Comparison of ENCODE assay signal across 26 cellular contexts in the genomic region with DNA sequence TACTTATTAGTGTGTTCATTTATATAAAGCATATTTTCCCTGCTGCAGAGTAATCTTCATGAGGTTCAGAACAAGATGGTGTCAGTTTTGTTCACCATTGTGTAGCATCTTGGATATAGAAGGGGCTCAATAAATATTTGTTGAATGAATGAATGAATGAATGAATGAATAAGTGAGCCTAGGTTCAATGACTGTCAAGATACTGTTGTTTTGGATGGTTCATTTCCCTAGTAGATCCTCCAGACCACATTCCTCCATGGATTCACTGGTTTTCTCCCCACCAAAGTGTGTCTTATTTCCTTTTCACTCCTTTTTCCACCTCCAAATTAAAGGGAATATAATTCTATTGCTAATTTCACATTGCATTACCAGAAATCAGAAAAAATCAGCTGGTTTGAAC. TPM values are rescaled to one million over a fixed set of nuclear protein-coding genes. Genes with fewer than 3 reads are reported as not detected.
DNase-seq lines count a peak whose midpoint lies in the region; ATAC-seq and TF ChIP-seq lines count a peak whose summit lies in the region.
"Had no signal": no experiment of that assay in that cellular context is flagged by ENCODE, and none has a peak within 500 bp of the region (broad histone marks: within the 10 kb centered on the region; RNA-seq: fewer than 3 reads in every experiment).

No MANE protein-coding gene starts in this region.

- H3K4me2 ChIP-seq in Karpas-422 (ENCODE audit: low read depth, low read length, poor library complexity, severe bottlenecking) = no peak overlapping the region
- H3K4me2 ChIP-seq in osteoblast (ENCODE audit: insufficient read depth, low read length) = no peak overlapping the region

- H4K20me1 ChIP-seq in Karpas-422 (ENCODE audit: insufficient read depth, low read depth, low read length) (no peaks in the 10 kb centered on the region), osteoblast (ENCODE audit: insufficient read depth, low read length) (no peaks in the 10 kb centered on the region)

- no peaks in the 10 kb centered on the region for H3K9me3 Mint-ChIP-seq in activated CD4-positive, alpha-beta T cell treated with anti-CD3 and anti-CD28 coated beads for 36 hours (ENCODE audit: low read depth)
- H3K9me3 Mint-ChIP-seq in endothelial cell (ENCODE audit: unreplicated experiment) = peaks cover 4% of the 10 kb centered on the region

- H2AFZ ChIP-seq in Karpas-422 (ENCODE audit: low read length) (no peak overlapping the region), osteoblast (ENCODE audit: low read length) (no peak overlapping the region)

- no peaks in the 10 kb centered on the region for H3K27me3 Mint-ChIP-seq in activated CD4-positive, alpha-beta T cell treated with anti-CD3 and anti-CD28 coated beads for 36 hours
- H3K27me3 Mint-ChIP-seq in endothelial cell (ENCODE audit: unreplicated experiment) = peaks cover 17% of the 10 kb centered on the region

- POLR2A ChIA-PET in activated CD4-positive, alpha-beta T cell treated with anti-CD3 and anti-CD28 coated beads for 36 hours (lab: Charles Lee) = no interaction called here

- H3K4me1 Mint-ChIP-seq in activated CD4-positive, alpha-beta T cell treated with anti-CD3 and anti-CD28 coated beads for 36 hours = peaks cover 40% of the 10 kb centered on the region
- peaks cover 19% of the 10 kb centered on the region for H3K4me1 Mint-ChIP-seq in endothelial cell (ENCODE audit: unreplicated experiment)

- H3K36me3 Mint-ChIP-seq in activated CD4-positive, alpha-beta T cell treated with anti-CD3 and anti-CD28 coated beads for 36 hours (ENCODE audit: low read depth) = peaks cover 10% of the 10 kb centered on the region
- peaks cover 14% of the 10 kb centered on the region for H3K36me3 Mint-ChIP-seq in endothelial cell (ENCODE audit: low read depth, unreplicated experiment)

- H3K9me2 ChIP-seq in Karpas-422 (replicated peaks; ENCODE audit: insufficient read depth, low read length) = no peaks in the 10 kb centered on the region

- TF ChIP-seq CTCF in endothelial cell (IDR thresholded peaks at IDR 0.05; ENCODE audit: unreplicated experiment) (no peak), osteoblast (IDR thresholded peaks at IDR 0.05; ENCODE audit: extremely low read depth, low read depth, low read length) (no peak)

- H3K27ac Mint-ChIP-seq in activated CD4-positive, alpha-beta T cell treated with anti-CD3 and anti-CD28 coated beads for 36 hours = peak overlapping the region; percentile 42
- no peak overlapping the region for H3K27ac Mint-ChIP-seq in endothelial cell (ENCODE audit: unreplicated experiment)
- H3K27ac Mint-ChIP-seq: B cell had no signal

- H3K4me3 ChIP-seq in Karpas-422 (ENCODE audit: low read length) = no peak overlapping the region
- H3K4me3 ChIP-seq in osteoblast (ENCODE audit: insufficient read depth, low read length) = no peak overlapping the region
- H3K4me3 ChIP-seq: body of pancreas, dorsolateral prefrontal cortex, MG63, skin epidermis, stomach, tibial artery had no signal

- no peaks in the 10 kb centered on the region for H3K27me3 ChIP-seq in Karpas-422 (ENCODE audit: low read length)
- H3K27me3 ChIP-seq in osteoblast (ENCODE audit: insufficient read depth, low read length) = no peaks in the 10 kb centered on the region
- H3K27me3 ChIP-seq: body of pancreas, dorsolateral prefrontal cortex, MG63, stomach, tibial artery had no signal

- H3K27ac ChIP-seq in Karpas-422 (ENCODE audit: low read length) (no peak overlapping the region), osteoblast (ENCODE audit: low read depth, low read length) (no peak overlapping the region)
- H3K27ac ChIP-seq: body of pancreas, skin epidermis, tibial artery had no signal

- no peaks in the 10 kb centered on the region for H3K9me3 ChIP-seq in Karpas-422 (ENCODE audit: low read length)
- H3K9me3 ChIP-seq in osteoblast (ENCODE audit: low read depth, low read length) = no peaks in the 10 kb centered on the region
- H3K9me3 ChIP-seq: body of pancreas, Caco-2, MG63, stomach, tibial artery had no signal

- in situ Hi-C loops in G401 (cut with HindIII; ENCODE audit: low sequenced_read_pairs) = no loop called here

- intact Hi-C loops in activated CD4-positive, alpha-beta T cell treated with anti-CD3 and anti-CD28 coated beads for 36 hours (cut with DNase I, micrococcal nuclease) = loop anchor here (1.0 to 10.0 kb wide), 10 partner anchors 54 to 638 kb away; a partner anchor contains a TSS

- no peak overlapping the region for H3K9ac ChIP-seq in Karpas-422 (ENCODE audit: low read length)

- H3K4me3 Mint-ChIP-seq in activated CD4-positive, alpha-beta T cell treated with anti-CD3 and anti-CD28 coated beads for 36 hours = peak overlapping the region; percentile 12
- peak overlapping the region; percentile 27 for H3K4me3 Mint-ChIP-seq in endothelial cell (ENCODE audit: unreplicated experiment)
- H3K4me3 Mint-ChIP-seq: activated CD8-positive, alpha-beta T cell treated with anti-CD3 and anti-CD28 coated beads, Interleukin-2, amount 10 ng/mL, durations not matched to agents 7 days and 5 days; B cell had no signal

- H3K36me3 ChIP-seq in Karpas-422 (ENCODE audit: insufficient read depth, low read length) = no peaks in the 10 kb centered on the region
- H3K36me3 ChIP-seq in osteoblast (ENCODE audit: insufficient read depth, low read length) = no peaks in the 10 kb centered on the region
- H3K36me3 ChIP-seq: MG63, tibial artery had no signal

- CTCF ChIA-PET in activated CD4-positive, alpha-beta T cell treated with anti-CD3 and anti-CD28 coated beads for 36 hours (lab: Charles Lee) = interaction anchor here (0.9 kb wide), 1 partner anchor 52 kb away, joined by 4 read pairs; no protein-coding TSS in a partner anchor

- H3K79me2 ChIP-seq in Karpas-422 (ENCODE audit: low read length) = peaks cover 24% of the 10 kb centered on the region
- H3K79me2 ChIP-seq in osteoblast (ENCODE audit: insufficient read depth, low read length) = peaks cover 12% of the 10 kb centered on the region

- DNase-seq in activated CD4-positive, alpha-beta T cell treated with anti-CD3 and anti-CD28 coated beads for 36 hours = no peak
- no peak for DNase-seq in activated CD4-positive, alpha-beta T cell treated with anti-CD3 and anti-CD28 coated beads, Interleukin-2, amount 50 U/mL, for 48 hours
- peak; percentile 6 for DNase-seq in Karpas-422
- no peak for DNase-seq in endothelial cell (ENCODE audit: low spot score)
- peak; percentile 79 for DNase-seq in osteoblast (ENCODE audit: insufficient read length, low spot score, missing footprints)
- no peak for DNase-seq in NCI-H82 (lab: John Stamatoyannopoulos, UW)
- no peak for DNase-seq in G401 (ENCODE audit: low spot score)
- DNase-seq: activated CD8-positive, alpha-beta T cell treated with anti-CD3 and anti-CD28 coated beads, Interleukin-2, amount 10 ng/mL, durations not matched to agents 7 days and 5 days; activated effector memory CD4-positive, alpha-beta T cell treated with Interleukin-2 at 50 U/mL for 16 hours; body of pancreas; Caco-2; dorsolateral prefrontal cortex; H7; hypothalamus; mesendoderm; NCI-H1105 treated with DMSO at 0.1 percent for 48 hours; NCI-H2081; NCI-H226; NCI-H748 treated with DMSO at 0.1 percent for 48 hours; stomach; tibial artery had no signal

- no peak for ATAC-seq in activated CD4-positive, alpha-beta T cell treated with anti-CD3 and anti-CD28 coated beads for 36 hours
- ATAC-seq in GM21529 (IDR thresholded peaks at IDR 0.05; ENCODE audit: unreplicated experiment) = no peak
- ATAC-seq: activated CD4-positive, CD25-positive, alpha-beta regulatory T cell treated with anti-CD3 and anti-CD28 coated beads, Interleukin-2, amount 50 U/mL, for 24 hours; activated CD8-positive, alpha-beta T cell treated with anti-CD3 and anti-CD28 coated beads, Interleukin-2, amount 10 ng/mL, durations not matched to agents 7 days and 5 days; body of pancreas had no signal

- H3K4me1 ChIP-seq in Karpas-422 (ENCODE audit: low read length) (peaks cover 25% of the 10 kb centered on the region), osteoblast (ENCODE audit: insufficient read depth, low read length) (peaks cover 39% of the 10 kb centered on the region)

RNA-seq across cellular contexts. Expression of a gene that starts 2.1 kb away (rescaled TPM):
- 10 to 100 TPM; 83.6 to 97.4 TPM for total RNA-seq in activated CD4-positive, alpha-beta T cell treated with anti-CD3 and anti-CD28 coated beads for 36 hours
- 68.1 and 149 TPM in 2 replicates for total RNA-seq in Karpas-422 (2014; rRNA removed; shearing (Covaris generic); ENCODE audit: low replicate concordance)
- total RNA-seq in endothelial cell (ENCODE audit: unreplicated experiment) (50.0 TPM), osteoblast (7.6 and 8.0 TPM in 2 replicates)
- total RNA-seq in G401 (2014; rRNA removed; shearing (Covaris generic)) = not detected in 2 replicates

Comparison
In these comparisons a context has a peak if more than half of its experiments do, and no peak if none do; other contexts are left out.
1. DNase-seq: peak in Karpas-422 (single experiment) and osteoblast (single experiment); none in activated CD4-positive, alpha-beta T cell treated with anti-CD3 and anti-CD28 coated beads for 36 hours (single experiment), activated CD4-positive, alpha-beta T cell treated with anti-CD3 and anti-CD28 coated beads, Interleukin-2, amount 50 U/mL, for 48 hours (0 of 2), endothelial cell (single experiment), NCI-H82 (single experiment) and G401 (single experiment).